In the genomic region with DNA sequence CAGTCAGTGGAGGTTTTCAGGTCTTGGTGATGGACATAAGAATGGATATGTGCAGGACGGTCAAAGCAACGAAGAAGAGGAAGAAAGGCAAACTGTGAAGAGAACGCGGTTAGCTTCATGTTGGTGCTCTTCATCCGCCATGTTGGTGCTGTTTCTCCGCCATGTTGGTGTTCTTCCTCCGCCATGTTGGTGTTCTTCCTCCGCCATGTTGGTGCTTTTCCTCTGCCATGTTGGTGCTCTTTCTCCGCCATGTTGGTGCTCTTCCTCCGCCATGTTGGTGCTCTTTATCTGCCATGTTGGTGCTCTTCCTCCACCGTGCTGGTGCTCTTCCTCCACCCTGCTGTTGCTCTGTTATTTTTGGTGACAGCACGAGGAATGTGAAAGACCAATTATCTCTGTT, we compare ENCODE assay signal across 24 cellular contexts.
"Had no signal": no experiment of that assay in that cellular context is flagged by ENCODE, and none has a peak within 500 bp of the region (broad histone marks: within the 10 kb centered on the region; RNA-seq: fewer than 3 reads in every experiment).

No MANE protein-coding gene starts in this region.

- H3K4me1 ChIP-seq: SJSA1 had no signal

- H3K27me3 ChIP-seq: SJSA1 had no signal

- H3K9me3 ChIP-seq: SJSA1 had no signal

- H3K27ac ChIP-seq: SJSA1, SK-N-MC had no signal

- ATAC-seq: HepG2 had no signal

- FAIRE-seq: HepG2, RCC 7860 had no signal

- H3K4me3 ChIP-seq: SJSA1, SK-N-MC had no signal

- DNase-seq: IMR-90, Karpas-422, KBM-7, MM.1S, NCI-H1092 treated with DMSO at 0.1 percent for 48 hours, NCI-H1436, NCI-H187, NCI-H2029, NCI-H2081 treated with DMSO at 0.1 percent for 48 hours, NCI-H2171, NCI-H226, NCI-H446, NCI-H510A, NCI-H524 treated with DMSO at 0.1 percent for 48 hours, NCI-H69, NCI-H774, Right ventricle myocardium superior, RPMI8226, SIG-M5, SW 1271 had no signal
